ENCODE assay signal across 8 cellular contexts in genomic region chr13:23979361-23980159, GRCh38.
DNase-seq lines count a peak whose midpoint lies in the region; FAIRE-seq and TF ChIP-seq lines count a peak whose summit lies in the region.

No MANE protein-coding gene starts in this region.

- DNase-seq in DMS53 treated with DMSO at 0.1 percent for 48 hours (lab: John Stamatoyannopoulos, UW; ENCODE audit: unreplicated experiment) (peak; percentile 64), GM20000 (ENCODE audit: low spot score) (peak; percentile 78), HT1080 (ENCODE audit: low read depth) (peak; percentile 71), T1000 (lab: John Stamatoyannopoulos, UW) (peak; percentile 40), colonic mucosa (peak; percentile 74), kidney (peak; percentile 97), small intestine (no peak), SHP77 (lab: John Stamatoyannopoulos, UW) (no peak)

- H3K27ac ChIP-seq in colonic mucosa (peak overlapping the region; percentile 30), kidney (ENCODE audit: low read depth in 2 of 2, low read length in 2 of 2) (peak overlapping the region; percentile 70 to 75), small intestine (ENCODE audit: low read depth in 1 of 2, low read length in 1 of 2) (peak overlapping the region; percentile 27 to 59)

- WGBS in small intestine, 3 donors, result 1 to 3% (median 1%) methylated on average over 42 to 43 of the region's 43 CpGs

- H3K27me3 ChIP-seq in colonic mucosa (no peaks in the 10 kb centered on the region), small intestine (ENCODE audit: control insufficient read depth in 2 of 2, insufficient read depth in 2 of 2, low read length in 2 of 2) (no peaks in the 10 kb centered on the region)

- FAIRE-seq in kidney (lab: Jason Lieb, UNC) (no peak), small intestine (lab: Jason Lieb, UNC) (no peak)

- H3K4me3 ChIP-seq in colonic mucosa, result peak overlapping the region; percentile 31
- peak overlapping the region; percentile 68 to 84 for H3K4me3 ChIP-seq in kidney (ENCODE audit: low read length in 2 of 2)
- peak overlapping the region; percentile 13 to 47 for H3K4me3 ChIP-seq in small intestine (ENCODE audit: low read depth in 1 of 2, low read length in 2 of 2)

- H3K36me3 ChIP-seq in colonic mucosa (no peaks in the 10 kb centered on the region), kidney (ENCODE audit: control insufficient read depth in 1 of 2, insufficient read depth in 2 of 2, low read length in 2 of 2) (no peaks in the 10 kb centered on the region), small intestine (ENCODE audit: control insufficient read depth in 2 of 2, insufficient read depth in 2 of 2, low read length in 2 of 2) (no peaks in the 10 kb centered on the region)

- H3K9me3 ChIP-seq in colonic mucosa (no peaks in the 10 kb centered on the region), kidney (ENCODE audit: control insufficient read depth in 1 of 2, low read length in 2 of 2) (no peaks in the 10 kb centered on the region), small intestine (ENCODE audit: control insufficient read depth, low read depth) (no peaks in the 10 kb centered on the region)

- H3K9ac ChIP-seq in colonic mucosa (ENCODE audit: low read depth in 2 of 2, low read length in 2 of 2), result peak overlapping the region; percentile 38 to 64
- peak overlapping the region; percentile 29 to 53 for H3K9ac ChIP-seq in kidney (ENCODE audit: low read length in 2 of 2)

- intact Hi-C loops in colonic mucosa (cut with DNase I) (no loop called here), kidney (cut with DNase I) (no loop called here)

- TF ChIP-seq CTCF in GM20000 (IDR thresholded peaks at IDR 0.05; ENCODE audit: extremely low read depth, missing control alignments) (no peak), colonic mucosa (IDR thresholded peaks at IDR 0.05) (no peak), kidney (IDR thresholded peaks at IDR 0.05; ENCODE audit: borderline replicate concordance, extremely low read depth, insufficient read depth) (no peak)

- no peaks in the 10 kb centered on the region for H3K4me1 ChIP-seq in colonic mucosa
- peaks cover 0 to 6% of the 10 kb centered on the region in 2 donors for H3K4me1 ChIP-seq in kidney (ENCODE audit: control insufficient read depth in 1 of 2, insufficient read depth in 1 of 2, low read depth in 1 of 2, low read length in 2 of 2)
- H3K4me1 ChIP-seq in small intestine (ENCODE audit: control insufficient read depth in 2 of 2, insufficient read depth in 1 of 2, low read depth in 1 of 2, low read length in 1 of 2), result no peaks in the 10 kb centered on the region

Comparison
In these comparisons a context has a peak if more than half of its experiments do, and no peak if none do; other contexts are left out.
1. DNase-seq: peak in DMS53 treated with DMSO at 0.1 percent for 48 hours (single experiment), GM20000 (single experiment), HT1080 (single experiment), T1000 (single experiment), colonic mucosa (single experiment) and kidney (single experiment); none in small intestine (single experiment) and SHP77 (0 of 2).
2. Peak in every context shown above with its lines, with median percentiles within 50 percentile points of each other: H3K27ac ChIP-seq and H3K4me3 ChIP-seq.